ENCODE assay signal across 18 cellular contexts in genomic region chr3:191262650-191263049, GRCh38.
DNase-seq lines count a peak whose midpoint lies in the region; ATAC-seq and TF ChIP-seq lines count a peak whose summit lies in the region.
"Had no signal": no experiment of that assay in that cellular context is flagged by ENCODE, and none has a peak within 500 bp of the region (broad histone marks: within the 10 kb centered on the region; RNA-seq: fewer than 3 reads in every experiment).

No MANE protein-coding gene starts in this region.

- POLR2A ChIA-PET in PC-3 (lab: Charles Lee; ENCODE audit: unreplicated experiment), result no interaction called here

- H3K4me1 ChIP-seq in ACC112 (ENCODE audit: control insufficient read depth, insufficient read depth, low read length, unreplicated experiment) (no peaks in the 10 kb centered on the region), PC-3 (ENCODE audit: insufficient read depth, low read length) (no peaks in the 10 kb centered on the region)
- H3K4me1 ChIP-seq: left ventricle myocardium inferior, pancreas, Peyer's patch had no signal

- no peak for TF ChIP-seq CTCF in PC-3 (conservative IDR thresholded peaks at IDR 0.05; ENCODE audit: low read depth, low read length)

- no TSS peak for BruUV-seq in PC-3 (replicated peaks; lab: Mats Ljungman, UMichigan)

- intact Hi-C loops in PC-3 (cut with micrococcal nuclease), result no loop called here

- no peaks in the 10 kb centered on the region for H3F3A ChIP-seq in PC-3 (ENCODE audit: low read length, unreplicated experiment)

- no peak overlapping the region for H3K4me3 ChIP-seq in ACC112 (ENCODE audit: low read depth, low read length)
- no peak overlapping the region for H3K4me3 ChIP-seq in PC-3 (ENCODE audit: low read length)
- H3K4me3 ChIP-seq: pancreas, Peyer's patch, upper lobe of left lung had no signal

- no peaks in the 10 kb centered on the region for H3K9me3 ChIP-seq in PC-3 (ENCODE audit: low read length)
- H3K9me3 ChIP-seq: left ventricle myocardium inferior, pancreas, Peyer's patch, upper lobe of left lung had no signal

- ATAC-seq in GM19043 (IDR thresholded peaks at IDR 0.05; ENCODE audit: low read depth, unreplicated experiment) (peak; percentile 60), GM21723 (IDR thresholded peaks at IDR 0.05; ENCODE audit: unreplicated experiment) (peak; percentile 39), HG03354 (IDR thresholded peaks at IDR 0.05; ENCODE audit: poor library complexity, severe bottlenecking, unreplicated experiment) (peak; percentile 58), PC-3 (no peak)
- ATAC-seq: pancreas had no signal

- CTCF ChIA-PET in PC-3 (lab: Charles Lee), result no interaction called here

- H3K9me2 ChIP-seq in PC-3 (replicated peaks; ENCODE audit: low read length), result no peaks in the 10 kb centered on the region

- no peaks in the 10 kb centered on the region for H4K20me1 ChIP-seq in PC-3 (ENCODE audit: low read length)

- no peaks in the 10 kb centered on the region for H3K79me2 ChIP-seq in ACC112 (ENCODE audit: control insufficient read depth, insufficient read depth, low read length, unreplicated experiment)
- no peaks in the 10 kb centered on the region for H3K79me2 ChIP-seq in PC-3 (ENCODE audit: low read length)

- H3K27me3 ChIP-seq in ACC112 (ENCODE audit: insufficient read depth, low read length) (no peaks in the 10 kb centered on the region), PC-3 (ENCODE audit: low read length) (no peaks in the 10 kb centered on the region)
- H3K27me3 ChIP-seq: pancreas, Peyer's patch, upper lobe of left lung had no signal

- no peak overlapping the region for H3K4me2 ChIP-seq in PC-3 (ENCODE audit: low read length)

- H3K9ac ChIP-seq in PC-3 (ENCODE audit: low read length), result no peak overlapping the region

- H3K36me3 ChIP-seq in ACC112 (ENCODE audit: insufficient read depth, low read length) (no peaks in the 10 kb centered on the region), PC-3 (ENCODE audit: low read depth, low read length) (no peaks in the 10 kb centered on the region)
- H3K36me3 ChIP-seq: left ventricle myocardium inferior, pancreas, Peyer's patch, upper lobe of left lung, WERI-Rb-1 had no signal

- DNase-seq in PC-3, result no peak
- no peak for DNase-seq in activated naive CD4-positive, alpha-beta T cell treated with anti-CD3 and anti-CD28 coated beads, Interleukin-2, amount 50 U/mL, for 16 hours
- DNase-seq in stimulated activated CD4-positive, alpha-beta T cell treated with anti-CD3 and anti-CD28 coated beads, Interleukin-15, amount 100 ng/mL, for 24 hours, result no peak
- no peak for DNase-seq in occipital lobe (lab: John Stamatoyannopoulos, UW)
- DNase-seq: 8988T; activated CD8-positive, alpha-beta memory T cell treated with anti-CD3 and anti-CD28 coated beads for 24 hours; HCEC 1CT; left ventricle myocardium inferior; NCI-H1694; NCI-H510A treated with DMSO at 0.1 percent for 48 hours; pancreas; Peyer's patch; WERI-Rb-1 had no signal

- H3K27ac ChIP-seq in ACC112 (ENCODE audit: low read depth, low read length), result no peak overlapping the region
- H3K27ac ChIP-seq in PC-3 (ENCODE audit: low read length), result no peak overlapping the region
- H3K27ac ChIP-seq: pancreas, upper lobe of left lung, WERI-Rb-1 had no signal

- peak overlapping the region; percentile 78 for H2AFZ ChIP-seq in ACC112 (ENCODE audit: low read length, unreplicated experiment)
- H2AFZ ChIP-seq in PC-3 (ENCODE audit: low read length), result no peak overlapping the region
